Comparison of ENCODE assay signal across 13 cellular contexts in the genomic region with DNA sequence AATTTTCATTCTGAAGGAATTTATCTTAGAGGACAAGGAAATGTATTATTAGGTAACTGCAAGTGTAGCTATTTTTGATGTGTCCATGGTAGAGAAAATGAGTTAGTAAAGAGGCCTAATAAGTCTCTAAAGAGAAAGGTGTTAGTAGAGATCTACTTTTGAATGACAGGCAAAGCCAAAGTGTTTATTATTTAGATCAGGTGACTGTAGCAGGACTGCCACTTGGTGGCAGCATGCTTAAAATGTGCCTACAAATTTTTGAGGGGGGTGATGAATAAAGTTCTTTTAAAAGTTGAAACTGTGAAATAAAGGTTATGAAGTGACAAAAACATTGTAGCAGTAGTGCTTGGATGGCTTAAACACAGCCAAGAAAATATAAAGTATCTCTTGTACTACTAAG.
A peak's percentile ranks its signal among the peaks of the same experiment; 100 is the strongest.
DNase-seq lines count a peak whose midpoint lies in the region; ATAC-seq, FAIRE-seq and TF ChIP-seq lines count a peak whose summit lies in the region.
"Had no signal": no experiment of that assay in that cellular context is flagged by ENCODE, and none has a peak within 500 bp of the region (broad histone marks: within the 10 kb centered on the region; RNA-seq: fewer than 3 reads in every experiment).

No MANE protein-coding gene starts in this region.

- no peak overlapping the region for H3K27ac ChIP-seq in RWPE1
- H3K27ac ChIP-seq in HepG2 (ENCODE audit: extremely low read length, insufficient read depth, low read length) = no peak overlapping the region
- H3K27ac ChIP-seq: transverse colon had no signal

- H3K4me1 Mint-ChIP-seq in Caco-2 (ENCODE audit: low read depth, unreplicated experiment) = no peaks in the 10 kb centered on the region
- H3K4me1 Mint-ChIP-seq: activated naive CD4-positive, alpha-beta T cell treated with anti-CD3 and anti-CD28 coated beads, Interleukin-2, amount 10 ng/mL, durations not matched to agents 7 days and 5 days; memory B cell had no signal

- no peak overlapping the region for H3K27ac Mint-ChIP-seq in Caco-2 (ENCODE audit: unreplicated experiment)
- H3K27ac Mint-ChIP-seq: activated naive CD4-positive, alpha-beta T cell treated with anti-CD3 and anti-CD28 coated beads, Interleukin-2, amount 10 ng/mL, durations not matched to agents 7 days and 5 days; memory B cell had no signal

- in situ Hi-C loops in HepG2 (cut with HindIII; ENCODE audit: extremely low pct_ligation_motif_present, low pct_unique_long_range_greater_than_20kb) = loop anchor here (10.0 kb wide), 1 partner anchor 561 kb away; no protein-coding TSS in a partner anchor

- H3K36me3 ChIP-seq in Caco-2 (ENCODE audit: control insufficient read depth, insufficient read depth, low read length) (no peaks in the 10 kb centered on the region), HepG2 (replicated peaks in 1 of 2; ENCODE audit: control insufficient read depth in 1 of 2, insufficient read depth in 2 of 2, low read length in 2 of 2) (no peaks in the 10 kb centered on the region)
- H3K36me3 ChIP-seq: transverse colon had no signal

- H3K27me3 ChIP-seq in Caco-2 (replicated peaks; ENCODE audit: control insufficient read depth, insufficient read depth, low read length) (no peaks in the 10 kb centered on the region), HepG2 (ENCODE audit: control insufficient read depth in 1 of 2, insufficient read depth in 2 of 2, low read length in 2 of 2) (no peaks in the 10 kb centered on the region)
- H3K27me3 ChIP-seq: transverse colon had no signal

- H3K4me1 ChIP-seq in Caco-2 (no peaks in the 10 kb centered on the region), HepG2 (ENCODE audit: insufficient read depth, low read length) (no peaks in the 10 kb centered on the region)
- H3K4me1 ChIP-seq: transverse colon had no signal

- POLR2A ChIA-PET in Caco-2 (lab: Charles Lee) (no interaction called here), RWPE1 (lab: Yijun Ruan, JAX; ENCODE audit: low non-redundant PET) (no interaction called here), HepG2 (lab: Yijun Ruan, JAX) (no interaction called here)

- DNase-seq in Caco-2 (no peak), RWPE1 (ENCODE audit: low spot score) (peak; percentile 13), HepG2 (ENCODE audit: low spot score) (peak; percentile 20), MV-4-11 (lab: John Stamatoyannopoulos, UW) (no peak), NCI-H2171 treated with DMSO at 0.1 percent for 48 hours (lab: John Stamatoyannopoulos, UW) (no peak)
- DNase-seq: activated naive CD4-positive, alpha-beta T cell treated with anti-CD3 and anti-CD28 coated beads, Interleukin-2, amount 10 ng/mL, durations not matched to agents 7 days and 5 days; central memory CD4-positive, alpha-beta T cell; NCI-H2081 treated with DMSO at 0.1 percent for 48 hours; transverse colon had no signal

- no peak for TF ChIP-seq POLR2A in HepG2 (IDR thresholded peaks at IDR 0.05; ENCODE audit: insufficient read depth in 1 of 2, low read depth in 2 of 2, low read length in 2 of 2)

- peaks cover 6% of the 10 kb centered on the region for H3K27me3 Mint-ChIP-seq in Caco-2 (ENCODE audit: insufficient read depth, unreplicated experiment)
- H3K27me3 Mint-ChIP-seq: activated naive CD4-positive, alpha-beta T cell treated with anti-CD3 and anti-CD28 coated beads, Interleukin-2, amount 10 ng/mL, durations not matched to agents 7 days and 5 days had no signal

- intact Hi-C loops in Caco-2 (cut with micrococcal nuclease; ENCODE audit: unreplicated experiment) (no loop called here), HepG2 (cut with micrococcal nuclease; ENCODE audit: unreplicated experiment) (loop anchor here (2.0 to 10.0 kb wide), 3 partner anchors 561 to 1831 kb away; no protein-coding TSS in a partner anchor)

- no peak overlapping the region for H3K4me2 ChIP-seq in HepG2 (ENCODE audit: low read depth, low read length)

- H4K20me1 ChIP-seq in HepG2 (ENCODE audit: insufficient read depth, low read length) = no peaks in the 10 kb centered on the region

- peaks cover 6% of the 10 kb centered on the region for H3K36me3 Mint-ChIP-seq in Caco-2 (ENCODE audit: insufficient read depth, unreplicated experiment)
- H3K36me3 Mint-ChIP-seq: activated naive CD4-positive, alpha-beta T cell treated with anti-CD3 and anti-CD28 coated beads, Interleukin-2, amount 10 ng/mL, durations not matched to agents 7 days and 5 days had no signal

- no peak for FAIRE-seq in HepG2 (lab: Jason Lieb, UNC)

- peaks cover 10% of the 10 kb centered on the region for H3K9me3 Mint-ChIP-seq in Caco-2 (ENCODE audit: unreplicated experiment)
- H3K9me3 Mint-ChIP-seq: activated naive CD4-positive, alpha-beta T cell treated with anti-CD3 and anti-CD28 coated beads, Interleukin-2, amount 10 ng/mL, durations not matched to agents 7 days and 5 days had no signal

- ATAC-seq in HepG2 = no peak
- no peak for ATAC-seq in GM21717 (IDR thresholded peaks at IDR 0.05; ENCODE audit: unreplicated experiment)
- no peak for ATAC-seq in GM19328 (IDR thresholded peaks at IDR 0.05; ENCODE audit: unreplicated experiment)

- H3K9ac ChIP-seq in HepG2 (ENCODE audit: insufficient read depth, low read depth, low read length) = no peak overlapping the region

- no peak overlapping the region for H2AFZ ChIP-seq in HepG2 (ENCODE audit: low read length)

- H3K79me2 ChIP-seq in HepG2 (ENCODE audit: insufficient read depth, low read length) = no peaks in the 10 kb centered on the region

- TF ChIP-seq RAD21 in HepG2 (CRISPR knock-in tag; IDR thresholded peaks at IDR 0.05) = no peak

- no peak overlapping the region for H3K4me3 ChIP-seq in Caco-2 (ENCODE audit: low read depth, low read length)
- no peak overlapping the region for H3K4me3 ChIP-seq in GM12875 (ENCODE audit: low read depth, low read length)
- no peak overlapping the region for H3K4me3 ChIP-seq in HepG2 (replicated peaks in 1 of 3; ENCODE audit: insufficient read depth in 1 of 3, low read depth in 2 of 3, low read length in 3 of 3)
- H3K4me3 ChIP-seq: transverse colon had no signal

- TF ChIP-seq CTCF in Caco-2 (IDR thresholded peaks at IDR 0.05; ENCODE audit: insufficient read depth in 1 of 2, low read depth in 1 of 2, low read length in 1 of 2, severe bottlenecking in 1 of 2, unreplicated experiment in 1 of 2) = peak; percentile 20 to 34
- TF ChIP-seq CTCF in GM12875 (IDR thresholded peaks at IDR 0.05; ENCODE audit: borderline replicate concordance, insufficient read depth, low read depth, low read length) = peak; percentile 30; the same call in 1 of the 2 replicates
- peak; percentile 25 for TF ChIP-seq CTCF in RWPE1 (conservative IDR thresholded peaks at IDR 0.05; ENCODE audit: low read depth)
- peak; percentile 32; the same call in 1 of the 2 replicates for TF ChIP-seq CTCF in HepG2 (CRISPR knock-in tag; IDR thresholded peaks at IDR 0.05)

- H3K4me3 Mint-ChIP-seq in Caco-2 (ENCODE audit: unreplicated experiment) = no peak overlapping the region
- H3K4me3 Mint-ChIP-seq: activated naive CD4-positive, alpha-beta T cell treated with anti-CD3 and anti-CD28 coated beads, Interleukin-2, amount 10 ng/mL, durations not matched to agents 7 days and 5 days; memory B cell had no signal

- no peak for TF ChIP-seq EP300 in HepG2 (IDR thresholded peaks at IDR 0.05; ENCODE audit: low read depth in 2 of 2, low read length in 2 of 2)
- TF ChIP-seq EP300 in HepG2 (CRISPR knock-in tag; IDR thresholded peaks at IDR 0.05; ENCODE audit: borderline replicate concordance) = no peak

- BruUV-seq in Caco-2 (replicated peaks; lab: Mats Ljungman, UMichigan) (no TSS peak), HepG2 (replicated peaks; lab: Mats Ljungman, UMichigan) (no TSS peak)

- CTCF ChIA-PET in Caco-2 (lab: Charles Lee) = no interaction called here
- CTCF ChIA-PET in RWPE1 (lab: Yijun Ruan, JAX) = interaction anchor here (0.6 to 0.7 kb wide), 2 partner anchors 20 to 373 kb away, joined by 3 to 5 read pairs; no protein-coding TSS in a partner anchor
- CTCF ChIA-PET in HepG2 (lab: Yijun Ruan, JAX; ENCODE audit: low intra/inter-chr PET ratio, low total read pairs) = no interaction called here

- peaks cover 7% of the 10 kb centered on the region for H3K9me3 ChIP-seq in Caco-2
- no peaks in the 10 kb centered on the region for H3K9me3 ChIP-seq in HepG2 (ENCODE audit: low read length)
- H3K9me3 ChIP-seq: transverse colon had no signal

TF ChIP-seq in HepG2, 621 proteins besides CTCF, POLR2A, EP300 and RAD21:
- TF ChIP-seq, protein P1, sequence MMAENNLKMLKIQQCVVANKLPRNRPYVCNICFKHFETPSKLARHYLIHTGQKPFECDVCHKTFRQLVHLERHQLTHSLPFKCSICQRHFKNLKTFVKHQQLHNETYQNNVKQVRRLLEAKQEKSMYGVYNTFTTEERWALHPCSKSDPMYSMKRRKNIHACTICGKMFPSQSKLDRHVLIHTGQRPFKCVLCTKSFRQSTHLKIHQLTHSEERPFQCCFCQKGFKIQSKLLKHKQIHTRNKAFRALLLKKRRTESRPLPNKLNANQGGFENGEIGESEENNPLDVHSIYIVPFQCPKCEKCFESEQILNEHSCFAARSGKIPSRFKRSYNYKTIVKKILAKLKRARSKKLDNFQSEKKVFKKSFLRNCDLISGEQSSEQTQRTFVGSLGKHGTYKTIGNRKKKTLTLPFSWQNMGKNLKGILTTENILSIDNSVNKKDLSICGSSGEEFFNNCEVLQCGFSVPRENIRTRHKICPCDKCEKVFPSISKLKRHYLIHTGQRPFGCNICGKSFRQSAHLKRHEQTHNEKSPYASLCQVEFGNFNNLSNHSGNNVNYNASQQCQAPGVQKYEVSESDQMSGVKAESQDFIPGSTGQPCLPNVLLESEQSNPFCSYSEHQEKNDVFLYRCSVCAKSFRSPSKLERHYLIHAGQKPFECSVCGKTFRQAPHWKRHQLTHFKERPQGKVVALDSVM (CRISPR knock-in tag; IDR thresholded peaks at IDR 0.05) = no peak
- TF ChIP-seq SP2 (CRISPR knock-in tag; IDR thresholded peaks at IDR 0.05) = no peak
- TF ChIP-seq PHF20 (CRISPR knock-in tag; IDR thresholded peaks at IDR 0.05) = no peak
- TF ChIP-seq, protein P2, sequence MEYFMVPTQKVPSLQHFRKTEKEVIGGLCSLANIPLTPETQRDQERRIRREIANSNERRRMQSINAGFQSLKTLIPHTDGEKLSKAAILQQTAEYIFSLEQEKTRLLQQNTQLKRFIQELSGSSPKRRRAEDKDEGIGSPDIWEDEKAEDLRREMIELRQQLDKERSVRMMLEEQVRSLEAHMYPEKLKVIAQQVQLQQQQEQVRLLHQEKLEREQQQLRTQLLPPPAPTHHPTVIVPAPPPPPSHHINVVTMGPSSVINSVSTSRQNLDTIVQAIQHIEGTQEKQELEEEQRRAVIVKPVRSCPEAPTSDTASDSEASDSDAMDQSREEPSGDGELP (IDR thresholded peaks at IDR 0.05; ENCODE audit: borderline replicate concordance, low read depth) = 0 out of 2 replicates have a peak, but pooled peaks have one; percentile 10
- TF ChIP-seq STAG1 (CRISPR knock-in tag; IDR thresholded peaks at IDR 0.05) = peak; percentile 8; the same call in 1 of the 2 replicates
- TF ChIP-seq NFYB (CRISPR knock-in tag; IDR thresholded peaks at IDR 0.05) = no peak

Comparison
In these comparisons a context has a peak if more than half of its experiments do, and no peak if none do; other contexts are left out.
1. DNase-seq: peak in RWPE1 (single experiment) and HepG2 (single experiment); none in Caco-2 (0 of 2), MV-4-11 (single experiment) and NCI-H2171 treated with DMSO at 0.1 percent for 48 hours (single experiment).
2. Peak in every context shown above with its lines, with median percentiles within 50 percentile points of each other: CTCF ChIP-seq.